8 cellular contexts compared by ENCODE assay signal in the genomic region with DNA sequence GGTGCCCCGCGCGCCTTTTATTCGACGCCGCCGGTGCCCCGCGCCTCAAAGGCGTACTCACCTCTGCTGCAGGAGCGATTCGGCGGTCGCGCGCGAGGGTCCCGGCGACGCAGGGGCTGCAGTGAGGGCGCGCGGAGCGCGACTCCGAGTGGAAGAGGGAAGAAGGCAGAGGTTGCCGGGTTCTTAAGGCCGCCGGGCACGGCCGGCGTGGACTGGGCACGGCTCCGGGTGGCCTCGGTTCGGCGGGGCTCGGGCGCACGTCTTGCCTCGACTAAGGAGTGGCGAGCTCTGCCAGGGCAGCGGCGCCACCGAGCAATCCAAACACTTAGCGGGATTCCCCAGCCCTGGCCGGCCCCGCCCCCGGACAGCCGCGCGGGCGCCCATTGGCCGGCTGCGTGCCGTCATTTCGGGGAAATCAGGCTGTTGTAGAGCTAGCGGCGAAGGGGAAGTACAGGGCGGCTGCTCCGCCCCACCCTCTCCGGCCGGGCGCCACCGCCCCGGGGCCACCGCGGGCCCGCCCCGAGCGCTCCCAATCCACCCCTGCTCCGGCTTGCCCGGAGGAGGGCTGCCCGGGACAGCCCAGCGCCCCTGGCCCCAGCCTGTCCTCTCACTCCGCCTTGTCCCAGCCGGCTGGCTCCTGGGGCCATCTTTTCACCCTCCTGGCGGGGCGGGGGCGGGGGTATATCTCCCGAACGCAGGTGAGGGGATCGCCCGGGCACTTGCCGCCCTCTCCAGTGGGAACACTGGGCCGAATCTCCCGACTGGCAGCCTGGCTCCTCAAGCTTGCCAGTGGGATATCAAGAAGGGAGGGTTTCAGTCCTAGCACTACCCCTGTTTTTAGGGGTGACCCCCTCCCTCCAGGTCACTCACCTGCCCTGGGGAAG. TPM values are rescaled to one million over a fixed set of nuclear protein-coding genes. Genes with fewer than 3 reads are reported as not detected.
A peak's percentile ranks its signal among the peaks of the same experiment; 100 is the strongest.
DNase-seq lines count a peak whose midpoint lies in the region; ATAC-seq and TF ChIP-seq lines count a peak whose summit lies in the region.

A gene with protein sequence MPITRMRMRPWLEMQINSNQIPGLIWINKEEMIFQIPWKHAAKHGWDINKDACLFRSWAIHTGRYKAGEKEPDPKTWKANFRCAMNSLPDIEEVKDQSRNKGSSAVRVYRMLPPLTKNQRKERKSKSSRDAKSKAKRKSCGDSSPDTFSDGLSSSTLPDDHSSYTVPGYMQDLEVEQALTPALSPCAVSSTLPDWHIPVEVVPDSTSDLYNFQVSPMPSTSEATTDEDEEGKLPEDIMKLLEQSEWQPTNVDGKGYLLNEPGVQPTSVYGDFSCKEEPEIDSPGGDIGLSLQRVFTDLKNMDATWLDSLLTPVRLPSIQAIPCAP (minus strand): TSS at position 290 of the 884 bp plus-strand sequence. CDS start 1,295 bp downstream, outside the sequence.

- H3K9me3 ChIP-seq in PC-9 (ENCODE audit: insufficient read depth, low read depth) (no peaks in the 10 kb centered on the region), mucosa of stomach (ENCODE audit: control insufficient read depth, low read length) (no peaks in the 10 kb centered on the region)

- peaks cover 5% of the 10 kb centered on the region for H4K20me1 ChIP-seq in PC-9 (ENCODE audit: insufficient read depth)

- H3K27me3 ChIP-seq in PC-9 (ENCODE audit: insufficient read depth, low read depth): no peaks in the 10 kb centered on the region
- no peaks in the 10 kb centered on the region for H3K27me3 ChIP-seq in mucosa of stomach (ENCODE audit: control insufficient read depth, insufficient read depth, low read length)

- peak within 1 kb of the TSS; percentile 72 for H3K27ac ChIP-seq in PC-9

- CTCF ChIA-PET in PC-9 (lab: Charles Lee): interaction anchor here (0.6 to 2.0 kb wide), 4 partner anchors 24 to 330 kb away, joined by 3 to 7 read pairs (median 4); no protein-coding TSS in a partner anchor

- H3F3A ChIP-seq in PC-9 (ENCODE audit: insufficient read depth, low read depth): peaks cover 14% of the 10 kb centered on the region

- H3K36me3 ChIP-seq in PC-9 (ENCODE audit: low read depth) (no peaks in the 10 kb centered on the region; the same call in 1 of the 2 replicates), mucosa of stomach (ENCODE audit: control insufficient read depth, insufficient read depth, low read length) (peaks cover 22% of the 10 kb centered on the region)

- H3K4me1 ChIP-seq in PC-9 (replicated peaks; ENCODE audit: insufficient read depth) (peaks cover 38% of the 10 kb centered on the region), mucosa of stomach (ENCODE audit: control insufficient read depth, insufficient read depth, low read length) (peaks cover 53% of the 10 kb centered on the region)

- TF ChIP-seq CTCF in PC-9 (conservative IDR thresholded peaks at IDR 0.05): no peak

- peak within 1 kb of the TSS; percentile 75 for H3K4me3 ChIP-seq in Jurkat, Clone E6-1 (ENCODE audit: low read length)
- H3K4me3 ChIP-seq in PC-9 (peak within 1 kb of the TSS; percentile 96), mucosa of stomach (ENCODE audit: low read length) (peak within 1 kb of the TSS; percentile 52)

- H3K9me2 ChIP-seq in PC-9 (ENCODE audit: insufficient read depth): no peaks in the 10 kb centered on the region

- POLR2A ChIA-PET in PC-9 (lab: Charles Lee; ENCODE audit: unreplicated experiment): interaction anchor here (0.5 to 1.2 kb wide), 11 partner anchors 16 to 757 kb away, joined by 3 to 10 read pairs (median 6); no protein-coding TSS in a partner anchor

- H3K4me2 ChIP-seq in PC-9: peak within 1 kb of the TSS; percentile 88

- H2AFZ ChIP-seq in PC-9: peak within 1 kb of the TSS; percentile 96

- peak; percentile 72 for ATAC-seq in GM21619 (IDR thresholded peaks at IDR 0.05; ENCODE audit: unreplicated experiment)

- BruUV-seq in PC-9 (replicated peaks; lab: Mats Ljungman, UMichigan): no TSS peak

- H3K9ac ChIP-seq in mucosa of stomach (ENCODE audit: low read length): peak within 1 kb of the TSS; percentile 80

- peak; percentile 92 for DNase-seq in DMS53 treated with DMSO at 0.1 percent for 48 hours (lab: John Stamatoyannopoulos, UW; ENCODE audit: unreplicated experiment)
- DNase-seq in Jurkat, Clone E6-1 (ENCODE audit: low read depth, low spot score): peak; percentile 90
- DNase-seq in PC-9: peak; percentile 88 to 98
- DNase-seq in activated T-cell treated with anti-CD3 and anti-CD28 coated beads, Interleukin-2, amount 50 U/mL, for 1 hour: peak; percentile 98
- peak; percentile 94 to 97 for DNase-seq in erythroblast (lab: John Stamatoyannopoulos, UW)
- DNase-seq in stimulated activated CD8-positive, alpha-beta memory T cell treated with anti-CD3 and anti-CD28 coated beads, Interleukin-7, amount 100 ng/mL, for 24 hours (ENCODE audit: low read depth): peak; percentile 92

- TF ChIP-seq POLR2A in erythroblast (IDR thresholded peaks at IDR 0.05; ENCODE audit: low read length): peak; percentile 90

- intact Hi-C loops in PC-9 (cut with micrococcal nuclease; ENCODE audit: unreplicated experiment): loop anchor here (1.0 to 10.0 kb wide), 2 partner anchors 101 to 196 kb away; a partner anchor contains a TSS

- H3K79me2 ChIP-seq in PC-9 (ENCODE audit: low read depth): peaks cover 25% of the 10 kb centered on the region

RNA-seq across cellular contexts. Expression of the gene that starts here (rescaled TPM):
- polyA plus RNA-seq in Jurkat, Clone E6-1 (2012; ENCODE audit: insufficient read depth, insufficient read length): 67.5 TPM
- total RNA-seq in PC-9 (2021): 27.1 and 38.9 TPM in 2 replicates

Comparison
In these comparisons a context has a peak if more than half of its experiments do, and no peak if none do; other contexts are left out.
1. Peak in every context shown above with its lines: DNase-seq, ATAC-seq, H3K4me3 ChIP-seq and H3K27ac ChIP-seq.